Comparison of ENCODE assay signal across 26 cellular contexts in genomic region chr12:48092606-48093005, GRCh38.
"Had no signal": no experiment of that assay in that cellular context is flagged by ENCODE, and none has a peak within 500 bp of the region (broad histone marks: within the 10 kb centered on the region; RNA-seq: fewer than 3 reads in every experiment).

No MANE protein-coding gene starts in this region.

- ATAC-seq: activated CD4-positive, alpha-beta T cell treated with anti-CD3 and anti-CD28 coated beads for 36 hours; activated T-helper 17 cell treated with anti-CD3 and anti-CD28 coated beads, Interleukin-2, amount 50 U/mL, for 72 hours; Panc1; Right ventricle myocardium inferior had no signal

- DNase-seq: activated CD4-positive, alpha-beta memory T cell treated with anti-CD3 and anti-CD28 coated beads, Interleukin-2, amount 10 ng/mL, durations not matched to agents 7 days and 5 days; activated CD4-positive, alpha-beta T cell treated with anti-CD3 and anti-CD28 coated beads for 36 hours; activated CD4-positive, alpha-beta T cell treated with anti-CD3 and anti-CD28 coated beads, Interleukin-2, amount 50 U/mL, for 1 hour; activated gamma-delta T cell; activated naive CD4-positive, alpha-beta T cell treated with anti-CD3 and anti-CD28 coated beads for 36 hours; activated T-cell treated with anti-CD3 and anti-CD28 coated beads for 4 hours; activated T-cell treated with anti-CD3 and anti-CD28 coated beads, Interleukin-2, amount 50 U/mL, for 48 hours; anterior cingulate cortex; caudate nucleus; MG63; MV-4-11; NCI-H1092 treated with DMSO at 0.1 percent for 48 hours; NCI-H1436; NCI-H1694 treated with DMSO at 0.1 percent for 48 hours; NCI-H2029 treated with DMSO at 0.1 percent for 48 hours; NCI-H510A treated with DMSO at 0.1 percent for 48 hours; NCI-H69; NK-92 treated with Interleukin-12 subunit alpha and Interleukin-12 subunit beta, amount 100 ng/mL, for 24 hours; OCI-M1; RPMI8226; T-helper 1 cell had no signal

- H3K9me3 ChIP-seq: MG63 had no signal

- H3K4me3 ChIP-seq: MG63, SK-N-MC had no signal

- H3K27ac ChIP-seq: SK-N-MC, VCaP had no signal

- H3K27me3 ChIP-seq: MG63 had no signal
